ENCODE assay signal across 23 cellular contexts in genomic region chr7:55397617-55398016, GRCh38.
"Had no signal": no experiment of that assay in that cellular context is flagged by ENCODE, and none has a peak within 500 bp of the region (broad histone marks: within the 10 kb centered on the region; RNA-seq: fewer than 3 reads in every experiment).

No MANE protein-coding gene starts in this region.

- H3K4me1 Mint-ChIP-seq: endodermal cell had no signal

- H3K9me3 Mint-ChIP-seq: dendritic cell treated with granulocyte-macrophage colony-stimulating factor and Interleukin-4, amounts not matched to agents 40 ng/mL and 50 ng/mL, for 4 days; effector memory CD8-positive, alpha-beta T cell; mesothelial cell of epicardium had no signal

- ATAC-seq: effector memory CD8-positive, alpha-beta T cell; esophagus mucosa; gastrocnemius medialis; heart right ventricle; left cardiac atrium; left lung; left ventricle myocardium superior; lower lobe of right lung; mucosa of descending colon had no signal

- H3K4me3 Mint-ChIP-seq: dendritic cell treated with granulocyte-macrophage colony-stimulating factor and Interleukin-4, amounts not matched to agents 40 ng/mL and 50 ng/mL, for 4 days; effector memory CD8-positive, alpha-beta T cell; endodermal cell; mesothelial cell of epicardium had no signal

- H3K27me3 Mint-ChIP-seq: dendritic cell treated with granulocyte-macrophage colony-stimulating factor and Interleukin-4, amounts not matched to agents 40 ng/mL and 50 ng/mL, for 4 days; effector memory CD8-positive, alpha-beta T cell had no signal

- H3K27ac Mint-ChIP-seq: dendritic cell treated with granulocyte-macrophage colony-stimulating factor and Interleukin-4, amounts not matched to agents 40 ng/mL and 50 ng/mL, for 4 days; endodermal cell; mesothelial cell of epicardium had no signal

- DNase-seq: colonic mucosa; cortex of kidney; effector CD8-positive, alpha-beta T cell; effector memory CD8-positive, alpha-beta T cell; endodermal cell; erythroblast; esophagus squamous epithelium; foreskin fibroblast; foreskin melanocyte; gastrocnemius medialis; glutamatergic neuron; head of caudate nucleus; heart right ventricle; hippocampal formation; left cardiac atrium; left lung; left ventricle myocardium superior; lower lobe of right lung; mesenchymal stem cell; mucosa of descending colon had no signal
